1 cellular context compared by ENCODE assay signal in genomic region chr17:75983501-75984181, GRCh38.
A peak's percentile ranks its signal among the peaks of the same experiment; 100 is the strongest.
TF ChIP-seq lines count a peak whose summit lies in the region.

No MANE protein-coding gene starts in this region.

TF ChIP-seq in HepG2, 621 proteins besides CTCF, POLR2A, EP300 and RAD21:
- TF ChIP-seq FOXO4 (CRISPR knock-in tag; conservative IDR thresholded peaks at IDR 0.05), result 0 out of 2 replicates have a peak, but pooled peaks have one; percentile 40
- 0 out of 2 replicates have a peak, but pooled peaks have one; percentile 23 for TF ChIP-seq FOSL2 (CRISPR knock-in tag; IDR thresholded peaks at IDR 0.05)
- TF ChIP-seq ZNF687 (CRISPR knock-in tag; IDR thresholded peaks at IDR 0.05), result no peak
- TF ChIP-seq DMAP1 (CRISPR knock-in tag; IDR thresholded peaks at IDR 0.05), result no peak
- TF ChIP-seq KDM5B (CRISPR knock-in tag; IDR thresholded peaks at IDR 0.05; ENCODE audit: borderline replicate concordance), result no peak
